1 cellular context compared by ENCODE assay signal in genomic region chr2:85539361-85540130, GRCh38.
TF ChIP-seq lines count a peak whose summit lies in the region.

No MANE protein-coding gene starts in this region.

TF ChIP-seq in HepG2, 621 proteins besides CTCF, POLR2A, EP300 and RAD21 (continued from another document and continues in another):
- TF ChIP-seq ZNF800 (CRISPR knock-in tag; IDR thresholded peaks at IDR 0.05) (no peak; the same call in 1 of the 2 replicates), FOXP1 (IDR thresholded peaks at IDR 0.05) (no peak), FOXP1 (CRISPR knock-in tag; IDR thresholded peaks at IDR 0.05) (no peak), SRF (IDR thresholded peaks at IDR 0.05; ENCODE audit: low read depth, low read length) (0 out of 2 replicates have a peak, but pooled peaks have one; percentile 2), ZNF740 (CRISPR knock-in tag; IDR thresholded peaks at IDR 0.05) (no peak), RFXAP (CRISPR knock-in tag; IDR thresholded peaks at IDR 0.05; ENCODE audit: borderline replicate concordance) (no peak), ZNF639 (CRISPR knock-in tag; conservative IDR thresholded peaks at IDR 0.05) (no peak), ZBTB43 (CRISPR knock-in tag; conservative IDR thresholded peaks at IDR 0.05) (no peak; the same call in 1 of the 2 replicates), DNMT3B (CRISPR knock-in tag; conservative IDR thresholded peaks at IDR 0.05) (no peak; the same call in 1 of the 2 replicates), SAP130 (CRISPR knock-in tag; IDR thresholded peaks at IDR 0.05; ENCODE audit: low read depth) (peak; percentile 79), RFX5 (IDR thresholded peaks at IDR 0.05; ENCODE audit: low read depth, low read length) (no peak), ZNF589 (CRISPR knock-in tag; conservative IDR thresholded peaks at IDR 0.05) (peak; percentile 97), ZBTB26 (CRISPR knock-in tag; IDR thresholded peaks at IDR 0.05; ENCODE audit: borderline replicate concordance) (peak; percentile 87), SPEN (CRISPR knock-in tag; IDR thresholded peaks at IDR 0.05; ENCODE audit: low read depth) (0 out of 2 replicates have a peak, but pooled peaks have one; percentile 32), SNAPC4 (CRISPR knock-in tag; IDR thresholded peaks at IDR 0.05) (peak; percentile 87), NFATC3 (CRISPR knock-in tag; IDR thresholded peaks at IDR 0.05) (no peak), BCL3 (CRISPR knock-in tag; IDR thresholded peaks at IDR 0.05) (peak; percentile 36; the same call in 1 of the 2 replicates), ZMAT3 (CRISPR knock-in tag; conservative IDR thresholded peaks at IDR 0.05) (peak; percentile 57; the same call in 1 of the 2 replicates), USF2 (IDR thresholded peaks at IDR 0.05; ENCODE audit: low read depth, low read length) (no peak), USF2 (CRISPR knock-in tag; IDR thresholded peaks at IDR 0.05; ENCODE audit: borderline replicate concordance) (peak; percentile 71), GABPA (IDR thresholded peaks at IDR 0.05; ENCODE audit: low read depth, low read length) (no peak), GABPA (CRISPR knock-in tag; IDR thresholded peaks at IDR 0.05; ENCODE audit: low read depth) (no peak), ZNF646 (CRISPR knock-in tag; IDR thresholded peaks at IDR 0.05) (no peak; the same call in 1 of the 2 replicates), TCF7L2 (IDR thresholded peaks at IDR 0.05; ENCODE audit: low read depth, low read length) (no peak), PAF1 (CRISPR knock-in tag; IDR thresholded peaks at IDR 0.05) (peak; percentile 87), ZNF224 (CRISPR knock-in tag; IDR thresholded peaks at IDR 0.05) (0 out of 2 replicates have a peak, but pooled peaks have one; percentile 80), REPIN1 (CRISPR knock-in tag; IDR thresholded peaks at IDR 0.05; ENCODE audit: borderline replicate concordance, low read depth) (peak; percentile 24; the same call in 1 of the 2 replicates), ZFX (CRISPR knock-in tag; IDR thresholded peaks at IDR 0.05; ENCODE audit: low read depth) (peak; percentile 77)
